In genomic region chr7:44078521-44078920, GRCh38 we compare ENCODE assay signal across 17 cellular contexts. TPM values are rescaled to one million over a fixed set of nuclear protein-coding genes. Genes with fewer than 3 reads are reported as not detected.
DNase-seq lines count a peak whose midpoint lies in the region; ATAC-seq and TF ChIP-seq lines count a peak whose summit lies in the region.
"Had no signal": no experiment of that assay in that cellular context is flagged by ENCODE, and none has a peak within 500 bp of the region (broad histone marks: within the 10 kb centered on the region; RNA-seq: fewer than 3 reads in every experiment).

No MANE protein-coding gene starts in this region.

- peak overlapping the region; percentile 60 to 98 (median 91) for H3K4me2 ChIP-seq in BLaER1 treated with 17β-estradiol and CSF1 and Interleukin-3, amounts not matched to agents 10 nM and 100 nM

- H3K4me3 ChIP-seq in BLaER1 treated with 17β-estradiol and CSF1 and Interleukin-3, amounts not matched to agents 10 nM and 100 nM, result peak overlapping the region in 3 of 10 experiments; percentile 16 to 29 (median 22); a peak in 4 of 20 replicates
- H3K4me3 ChIP-seq in left ventricle myocardium inferior, result no peak overlapping the region

- H3K27me3 ChIP-seq in BLaER1 treated with 17β-estradiol and CSF1 and Interleukin-3, amounts not matched to agents 10 nM and 100 nM, result no peaks in the 10 kb centered on the region
- no peaks in the 10 kb centered on the region for H3K27me3 ChIP-seq in left ventricle myocardium inferior (ENCODE audit: low read depth)

- TF ChIP-seq EP300 in Ishikawa (IDR thresholded peaks at IDR 0.05; ENCODE audit: borderline replicate concordance), result no peak; the same call in 1 of the 2 replicates

- peaks cover 0 to 7% (median 0%) of the 10 kb centered on the region in 11 experiments; a peak in 4 of 22 replicates for H4K20me1 ChIP-seq in BLaER1 treated with 17β-estradiol and CSF1 and Interleukin-3, amounts not matched to agents 10 nM and 100 nM

- H3K4me1 Mint-ChIP-seq in progenitor cell of endocrine pancreas (ENCODE audit: low read depth), result peaks cover 9% of the 10 kb centered on the region

- no peaks in the 10 kb centered on the region for H3K9me3 ChIP-seq in BLaER1 treated with 17β-estradiol and CSF1 and Interleukin-3, amounts not matched to agents 10 nM and 100 nM (replicated peaks in 1 of 11)
- no peaks in the 10 kb centered on the region for H3K9me3 ChIP-seq in left ventricle myocardium inferior (replicated peaks)

- H3K4me1 ChIP-seq in BLaER1 treated with 17β-estradiol and CSF1 and Interleukin-3, amounts not matched to agents 10 nM and 100 nM, result peaks cover 58 to 94% (median 89%) of the 10 kb centered on the region in 10 experiments
- peaks cover 82% of the 10 kb centered on the region for H3K4me1 ChIP-seq in left ventricle myocardium inferior

- no peak overlapping the region for H3K4me3 Mint-ChIP-seq in progenitor cell of endocrine pancreas (ENCODE audit: low read depth)
- H3K4me3 Mint-ChIP-seq: T-helper 2 cell treated with Interferon-gamma antibody and Interleukin-4, amounts not matched to agents 5 μg/mL and 100 μg/mL, for 36 hours had no signal

- H3K9ac ChIP-seq in BLaER1 treated with 17β-estradiol and CSF1 and Interleukin-3, amounts not matched to agents 10 nM and 100 nM, result peak overlapping the region; percentile 15 to 91 (median 47); a peak in 17 of 22 replicates

- H3K27me3 Mint-ChIP-seq in progenitor cell of endocrine pancreas, result peaks cover 5% of the 10 kb centered on the region

- peak overlapping the region in 10 of 11 experiments; percentile 4 to 94 (median 30); a peak in 15 of 22 replicates for H3K27ac ChIP-seq in BLaER1 treated with 17β-estradiol and CSF1 and Interleukin-3, amounts not matched to agents 10 nM and 100 nM
- peak overlapping the region; percentile 93 for H3K27ac ChIP-seq in left ventricle myocardium inferior (replicated peaks)
- H3K27ac ChIP-seq: epithelial cell of prostate had no signal

- H3K27ac Mint-ChIP-seq in progenitor cell of endocrine pancreas, result peak overlapping the region; percentile 59
- H3K27ac Mint-ChIP-seq: T-helper 2 cell treated with Interferon-gamma antibody and Interleukin-4, amounts not matched to agents 5 μg/mL and 100 μg/mL, for 36 hours had no signal

- peaks cover 47 to 65% (median 61%) of the 10 kb centered on the region in 11 experiments for H3K36me3 ChIP-seq in BLaER1 treated with 17β-estradiol and CSF1 and Interleukin-3, amounts not matched to agents 10 nM and 100 nM
- peaks cover 66% of the 10 kb centered on the region for H3K36me3 ChIP-seq in left ventricle myocardium inferior

- TF ChIP-seq RAD21 in Ishikawa (IDR thresholded peaks at IDR 0.05; ENCODE audit: low read depth), result no peak

- H3K36me3 Mint-ChIP-seq in progenitor cell of endocrine pancreas (ENCODE audit: insufficient read depth), result peaks cover 7% of the 10 kb centered on the region

- no peak for ATAC-seq in GM21515 (IDR thresholded peaks at IDR 0.05; ENCODE audit: unreplicated experiment)
- ATAC-seq in HG03039 (IDR thresholded peaks at IDR 0.05; ENCODE audit: unreplicated experiment), result no peak

- intact Hi-C loops in left ventricle myocardium inferior (cut with micrococcal nuclease), result no loop called here

- H3K9me3 Mint-ChIP-seq in progenitor cell of endocrine pancreas (ENCODE audit: low read depth), result no peaks in the 10 kb centered on the region
- H3K9me3 Mint-ChIP-seq: T-helper 2 cell treated with Interferon-gamma antibody and Interleukin-4, amounts not matched to agents 5 μg/mL and 100 μg/mL, for 36 hours had no signal

- no peak for TF ChIP-seq CTCF in left ventricle myocardium inferior (IDR thresholded peaks at IDR 0.05; ENCODE audit: borderline replicate concordance)
- no peak for TF ChIP-seq CTCF in progenitor cell of endocrine pancreas (IDR thresholded peaks at IDR 0.05; ENCODE audit: unreplicated experiment)

- DNase-seq in left ventricle myocardium inferior (no peak), progenitor cell of endocrine pancreas (ENCODE audit: low spot score, unreplicated experiment) (no peak), H4 (ENCODE audit: low spot score) (no peak)
- no peak for DNase-seq in activated CD4-positive, alpha-beta T cell treated with anti-CD3 and anti-CD28 coated beads, Interleukin-2, amount 50 U/mL, for 1 hour
- DNase-seq: activated CD4-positive, alpha-beta T cell treated with anti-CD3 and anti-CD28 coated beads for 48 hours; cortex of kidney; midbrain; NCI-H1436 treated with DMSO at 0.1 percent for 48 hours; NCI-H345; SHP77; stimulated activated CD4-positive, alpha-beta T cell treated with anti-CD3 and anti-CD28 coated beads, Interleukin-12 subunit alpha, Interleukin-12 subunit beta, amount 100 ng/mL, for 4 hours had no signal

TF ChIP-seq in Ishikawa, 13 proteins besides CTCF, POLR2A, EP300 and RAD21:
- TF ChIP-seq YY1 (IDR thresholded peaks at IDR 0.05; ENCODE audit: low read depth) (no peak), TEAD4 (IDR thresholded peaks at IDR 0.05) (peak; percentile 64), ZBTB7A (IDR thresholded peaks at IDR 0.05; ENCODE audit: low read depth) (no peak), CEBPB (IDR thresholded peaks at IDR 0.05) (no peak), TAF1 (IDR thresholded peaks at IDR 0.05; ENCODE audit: low read depth) (no peak), MAX (IDR thresholded peaks at IDR 0.05) (peak; percentile 60), TCF12 (IDR thresholded peaks at IDR 0.05; ENCODE audit: low read depth) (peak; percentile 46; the same call in 1 of the 2 replicates), FOXM1 (IDR thresholded peaks at IDR 0.05; ENCODE audit: borderline replicate concordance, low read depth) (no peak), USF1 (IDR thresholded peaks at IDR 0.05) (no peak), EGR1 (IDR thresholded peaks at IDR 0.05) (no peak; the same call in 1 of the 2 replicates), CREB1 (IDR thresholded peaks at IDR 0.05; ENCODE audit: low read depth) (no peak), NFIC (IDR thresholded peaks at IDR 0.05) (no peak)
- TF ChIP-seq, protein P1, sequence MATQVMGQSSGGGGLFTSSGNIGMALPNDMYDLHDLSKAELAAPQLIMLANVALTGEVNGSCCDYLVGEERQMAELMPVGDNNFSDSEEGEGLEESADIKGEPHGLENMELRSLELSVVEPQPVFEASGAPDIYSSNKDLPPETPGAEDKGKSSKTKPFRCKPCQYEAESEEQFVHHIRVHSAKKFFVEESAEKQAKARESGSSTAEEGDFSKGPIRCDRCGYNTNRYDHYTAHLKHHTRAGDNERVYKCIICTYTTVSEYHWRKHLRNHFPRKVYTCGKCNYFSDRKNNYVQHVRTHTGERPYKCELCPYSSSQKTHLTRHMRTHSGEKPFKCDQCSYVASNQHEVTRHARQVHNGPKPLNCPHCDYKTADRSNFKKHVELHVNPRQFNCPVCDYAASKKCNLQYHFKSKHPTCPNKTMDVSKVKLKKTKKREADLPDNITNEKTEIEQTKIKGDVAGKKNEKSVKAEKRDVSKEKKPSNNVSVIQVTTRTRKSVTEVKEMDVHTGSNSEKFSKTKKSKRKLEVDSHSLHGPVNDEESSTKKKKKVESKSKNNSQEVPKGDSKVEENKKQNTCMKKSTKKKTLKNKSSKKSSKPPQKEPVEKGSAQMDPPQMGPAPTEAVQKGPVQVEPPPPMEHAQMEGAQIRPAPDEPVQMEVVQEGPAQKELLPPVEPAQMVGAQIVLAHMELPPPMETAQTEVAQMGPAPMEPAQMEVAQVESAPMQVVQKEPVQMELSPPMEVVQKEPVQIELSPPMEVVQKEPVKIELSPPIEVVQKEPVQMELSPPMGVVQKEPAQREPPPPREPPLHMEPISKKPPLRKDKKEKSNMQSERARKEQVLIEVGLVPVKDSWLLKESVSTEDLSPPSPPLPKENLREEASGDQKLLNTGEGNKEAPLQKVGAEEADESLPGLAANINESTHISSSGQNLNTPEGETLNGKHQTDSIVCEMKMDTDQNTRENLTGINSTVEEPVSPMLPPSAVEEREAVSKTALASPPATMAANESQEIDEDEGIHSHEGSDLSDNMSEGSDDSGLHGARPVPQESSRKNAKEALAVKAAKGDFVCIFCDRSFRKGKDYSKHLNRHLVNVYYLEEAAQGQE (IDR thresholded peaks at IDR 0.05; ENCODE audit: low read depth), result no peak

RNA-seq across cellular contexts. Expression of gene POLM, which starts 3.8 kb away (rescaled TPM):
- total RNA-seq in left ventricle myocardium inferior (12.4 TPM), progenitor cell of endocrine pancreas (33.3 and 33.8 TPM in 2 replicates)
- total RNA-seq in H4 (2014; rRNA removed; shearing (Covaris generic)), result 7.4 and 7.7 TPM in 2 replicates

RNA-seq across cellular contexts. Expression of gene PGAM2, which starts 13.2 kb away (rescaled TPM):
- 671 TPM for total RNA-seq in left ventricle myocardium inferior
- total RNA-seq in progenitor cell of endocrine pancreas, result 1.8 and 2.5 TPM in 2 replicates
- not detected in 2 replicates for total RNA-seq in H4 (2014; rRNA removed; shearing (Covaris generic))

RNA-seq across cellular contexts. Expression of gene AEBP1, which starts 25.6 kb away (rescaled TPM):
- total RNA-seq in left ventricle myocardium inferior (20.5 TPM), progenitor cell of endocrine pancreas (52.2 and 57.5 TPM in 2 replicates)
- total RNA-seq in H4 (2014; rRNA removed; shearing (Covaris generic)), result 0.06 TPM in 1 of 2 replicates, not detected in the other

RNA-seq across cellular contexts. Expression of gene DBNL, which starts 34.0 kb away (rescaled TPM):
- 33.1 TPM for total RNA-seq in left ventricle myocardium inferior
- total RNA-seq in progenitor cell of endocrine pancreas, result 68.0 and 68.3 TPM in 2 replicates
- 183 and 196 TPM in 2 replicates for total RNA-seq in H4 (2014; rRNA removed; shearing (Covaris generic))

RNA-seq across cellular contexts. Expression of gene POLD2, which starts 44.8 kb away (rescaled TPM):
- total RNA-seq in left ventricle myocardium inferior (78.0 TPM), progenitor cell of endocrine pancreas (95.4 and 104 TPM in 2 replicates)
- 185 and 198 TPM in 2 replicates for total RNA-seq in H4 (2014; rRNA removed; shearing (Covaris generic))

Comparison
In these comparisons a context has a peak if more than half of its experiments do, and no peak if none do; other contexts are left out.
1. RNA of gene PGAM2, which starts 13.2 kb away (total RNA-seq): 671 TPM in left ventricle myocardium inferior (single experiment); 1.8 to 2.5 TPM in progenitor cell of endocrine pancreas and not detected in H4; every median in the first group is over 100 times any median in the second.
2. RNA of gene AEBP1, which starts 25.6 kb away (total RNA-seq): 52.2 to 57.5 TPM in progenitor cell of endocrine pancreas and 20.5 TPM in left ventricle myocardium inferior (single experiment); 0.06 TPM in H4; every median in the first group is over 10 times any median in the second.